Comparison of ENCODE assay signal across 1 cellular context in the genomic region with DNA sequence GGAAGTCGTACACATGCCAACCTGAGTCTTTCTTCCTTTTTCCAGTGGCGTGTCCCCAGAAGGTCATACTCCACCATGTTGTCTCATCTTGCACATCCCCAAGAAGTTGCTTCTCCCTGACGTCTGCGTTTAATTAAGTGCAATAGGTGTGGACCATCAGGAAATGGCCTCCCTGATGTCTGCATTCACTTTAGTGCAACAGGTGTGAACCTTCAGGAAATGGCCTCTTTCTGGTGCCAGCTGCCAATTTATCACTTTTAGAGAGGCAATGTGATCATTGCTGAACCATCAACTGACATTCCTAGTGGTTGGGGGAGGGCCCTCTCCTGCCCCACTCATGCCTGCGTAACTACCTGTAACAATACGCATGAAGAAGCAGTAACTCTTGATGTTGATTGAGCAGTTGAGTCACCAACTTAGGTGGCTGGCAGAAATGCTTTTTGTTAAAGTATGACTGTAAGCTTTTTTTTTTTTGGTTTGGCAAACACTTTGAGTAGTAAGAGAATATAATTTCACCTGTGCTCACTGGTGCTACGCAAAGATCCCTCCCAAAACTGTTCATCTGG.
TF ChIP-seq lines count a peak whose summit lies in the region.

No MANE protein-coding gene starts in this region.

TF ChIP-seq in K562, 482 proteins besides CTCF, POLR2A, EP300 and RAD21 (continued from another document):
- TF ChIP-seq, protein P1, sequence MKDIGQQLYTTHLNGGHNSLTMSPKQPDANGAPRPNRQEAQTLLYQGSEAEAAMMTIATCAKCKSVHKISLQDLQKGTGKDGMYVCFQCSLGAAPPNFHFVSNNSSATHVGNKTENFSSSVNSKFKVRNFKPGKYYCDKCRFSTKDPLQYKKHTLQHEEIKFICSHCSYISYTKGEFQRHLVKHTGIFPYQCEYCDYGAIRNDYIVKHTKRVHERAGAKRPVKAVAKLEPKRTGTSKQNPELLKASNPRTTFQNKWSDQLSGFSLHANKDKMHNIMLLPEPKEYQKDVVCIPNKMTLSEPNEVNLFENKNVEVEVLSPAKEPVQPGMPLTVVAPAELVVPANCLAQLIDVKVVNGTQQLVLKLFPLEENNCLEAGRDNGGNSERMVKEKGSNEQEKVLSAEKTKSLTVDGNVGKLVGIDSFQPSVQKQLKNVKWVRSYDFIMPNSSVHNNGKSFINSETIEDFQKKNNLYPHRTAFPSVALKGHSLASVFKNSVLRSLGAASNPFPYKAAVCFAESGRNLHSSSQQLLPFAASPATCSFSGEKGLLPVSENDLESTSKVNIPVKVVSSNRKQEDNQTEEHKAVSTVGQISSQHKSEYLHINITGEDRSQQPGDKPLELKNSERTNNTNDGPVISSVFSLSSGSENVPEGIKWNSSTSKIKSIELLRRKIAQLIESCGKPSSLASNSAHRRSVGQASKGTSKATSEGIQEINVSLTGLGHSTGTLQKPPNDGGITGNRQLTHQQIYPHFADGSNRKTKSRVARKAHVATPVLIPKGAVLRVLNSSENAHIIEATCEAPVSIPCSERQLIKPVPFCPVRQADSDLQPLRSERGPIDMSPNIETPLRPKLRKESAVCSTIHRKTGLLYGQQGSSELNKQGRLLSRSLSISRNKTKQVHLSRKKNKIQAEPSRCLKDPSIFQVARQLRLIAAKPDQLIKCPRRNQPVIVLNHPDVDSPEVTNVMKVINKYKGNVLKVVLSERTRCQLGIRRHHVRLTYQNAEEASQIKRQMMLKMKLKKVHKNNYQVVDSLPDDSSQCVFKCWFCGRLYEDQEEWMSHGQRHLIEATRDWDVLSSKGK (CRISPR knock-in tag; IDR thresholded peaks at IDR 0.05), result no peak
- TF ChIP-seq THRAP3 (IDR thresholded peaks at IDR 0.05; ENCODE audit: borderline replicate concordance) (no peak), U2AF1 (optimal IDR thresholded peaks at IDR 0.05; ENCODE audit: low read depth, low read length) (no peak), ZNF121 (CRISPR knock-in tag; conservative IDR thresholded peaks at IDR 0.05) (no peak)
- TF ChIP-seq, protein P2, sequence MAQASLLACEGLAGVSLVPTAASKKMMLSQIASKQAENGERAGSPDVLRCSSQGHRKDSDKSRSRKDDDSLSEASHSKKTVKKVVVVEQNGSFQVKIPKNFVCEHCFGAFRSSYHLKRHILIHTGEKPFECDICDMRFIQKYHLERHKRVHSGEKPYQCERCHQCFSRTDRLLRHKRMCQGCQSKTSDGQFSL (CRISPR knock-in tag; IDR thresholded peaks at IDR 0.05), result no peak
- TF ChIP-seq, protein P2 (tag; IDR thresholded peaks at IDR 0.05), result peak in 1 of 2 experiments; percentile 55; a peak in 1 of 4 replicates
TF ChIP-seq in K562: peak in this region for 4.
